9 cellular contexts compared by ENCODE assay signal in genomic region chr1:155940993-155941844, GRCh38. TPM values are rescaled to one million over a fixed set of nuclear protein-coding genes. Genes with fewer than 3 reads are reported as not detected.
DNase-seq lines count a peak whose midpoint lies in the region; ATAC-seq, FAIRE-seq and TF ChIP-seq lines count a peak whose summit lies in the region.
"Had no signal": no experiment of that assay in that cellular context is flagged by ENCODE, and none has a peak within 500 bp of the region (broad histone marks: within the 10 kb centered on the region; RNA-seq: fewer than 3 reads in every experiment).

Gene RXFP4 (plus strand): TSS chr1:155941638. CDS start chr1:155941710, 72 bp downstream.

- CTCF ChIA-PET in AG04450 (lab: Charles Lee), result interaction anchor here (1.3 to 1.8 kb wide), 2 partner anchors 42 to 49 kb away, joined by 3 to 6 read pairs; no protein-coding TSS in a partner anchor

- H4K20me1 ChIP-seq in keratinocyte (ENCODE audit: control insufficient read depth, extremely low read depth, insufficient read depth, low read length), result no peaks in the 10 kb centered on the region

- DNase-seq in AG04450 (ENCODE audit: low read depth, low spot score), result no peak
- peak; percentile 52 for DNase-seq in WERI-Rb-1
- no peak for DNase-seq in keratinocyte (ENCODE audit: low read depth, low spot score)
- DNase-seq in transverse colon, result peak; percentile 87
- DNase-seq in NCI-H1436 treated with DMSO at 0.1 percent for 48 hours (lab: John Stamatoyannopoulos, UW), result no peak

- dilution Hi-C loops in keratinocyte (cut with MboI; ENCODE audit: extremely low pct_ligation_motif_present, low sequenced_read_pairs), result no loop called here

- POLR2A ChIA-PET in AG04450 (lab: Yijun Ruan, JAX), result interaction anchor here (1.2 to 1.6 kb wide), 2 partner anchors 48 to 79 kb away, joined by 3 to 4 read pairs; partner anchors contain the start of gene SSR2

- no peak for TF ChIP-seq CTCF in AG04450 (IDR thresholded peaks at IDR 0.05; ENCODE audit: low read depth, low read length)
- no peak for TF ChIP-seq CTCF in WERI-Rb-1 (IDR thresholded peaks at IDR 0.05; ENCODE audit: low read depth, low read length)
- TF ChIP-seq CTCF in keratinocyte (optimal IDR thresholded peaks at IDR 0.05 in 1 of 3, IDR thresholded peaks at IDR 0.05 in 1 of 3, conservative IDR thresholded peaks at IDR 0.05 in 1 of 3; ENCODE audit: extremely low read depth in 1 of 3, insufficient read depth in 2 of 3, low read length in 3 of 3), result no peak
- TF ChIP-seq CTCF in transverse colon (IDR thresholded peaks at IDR 0.05), result no peak

- no peak within 1 kb of the TSS for H3K4me3 ChIP-seq in AG04450 (ENCODE audit: low read depth, low read length)
- no peak within 1 kb of the TSS for H3K4me3 ChIP-seq in WERI-Rb-1 (ENCODE audit: low read depth, low read length)
- H3K4me3 ChIP-seq in keratinocyte (ENCODE audit: control insufficient read depth in 2 of 3, extremely low read depth in 1 of 3, insufficient read depth in 2 of 3, low read depth in 1 of 3, low read length in 3 of 3), result no peak within 1 kb of the TSS
- H3K4me3 ChIP-seq in transverse colon, result peak within 1 kb of the TSS in 3 of 4 donors; percentile 20 to 36 (median 32)

- intact Hi-C loops in transverse colon (cut with DNase I; ENCODE audit: low total_unique reads), result no loop called here

- in situ Hi-C loops in transverse colon (cut with MboI; ENCODE audit: low pct_ligation_motif_present in 1 of 4, low pct_unique_long_range_greater_than_20kb in 1 of 4, low sequenced_read_pairs in 3 of 4), result no loop called here

- 35 to 73% methylated on average over 3 to 11 of the region's 11 CpGs for WGBS in transverse colon (ENCODE audit: low coverage in 1 of 2), 2 donors

- peak; percentile 9 for FAIRE-seq in keratinocyte (lab: Jason Lieb, UNC)

- no peak for TF ChIP-seq EP300 in transverse colon (IDR thresholded peaks at IDR 0.05; ENCODE audit: low read depth)

- H3K27me3 ChIP-seq in AG04450 (ENCODE audit: control insufficient read depth, insufficient read depth, low read length) (no peaks in the 10 kb centered on the region), WERI-Rb-1 (ENCODE audit: insufficient read depth, low read depth, severe bottlenecking) (no peaks in the 10 kb centered on the region), keratinocyte (ENCODE audit: control insufficient read depth, extremely low read depth, insufficient read depth, low read length) (no peaks in the 10 kb centered on the region), transverse colon (no peaks in the 10 kb centered on the region)

- H3K4me1 ChIP-seq in keratinocyte (ENCODE audit: control insufficient read depth, extremely low read depth, insufficient read depth, low read length), result peaks cover 36% of the 10 kb centered on the region
- peaks cover 40 to 76% (median 65%) of the 10 kb centered on the region in 4 donors for H3K4me1 ChIP-seq in transverse colon

- H3K9me1 ChIP-seq in keratinocyte (ENCODE audit: control insufficient read depth, extremely low read depth, insufficient read depth, low read length), result no peaks in the 10 kb centered on the region

- ATAC-seq in GM21367 (IDR thresholded peaks at IDR 0.05; ENCODE audit: unreplicated experiment) (no peak), HG03521 (IDR thresholded peaks at IDR 0.05; ENCODE audit: unreplicated experiment) (no peak)

- peak within 1 kb of the TSS; percentile 72 for H2AFZ ChIP-seq in keratinocyte (ENCODE audit: control insufficient read depth, low read length)

- TF ChIP-seq POLR2A in GM19193 (IDR thresholded peaks at IDR 0.05; ENCODE audit: extremely low read depth, insufficient read depth, insufficient read length) (peak; percentile 37), transverse colon (IDR thresholded peaks at IDR 0.05) (peak; percentile 87)

- H3K27ac ChIP-seq in AG04450 (ENCODE audit: low read depth, low read length) (peak within 1 kb of the TSS; percentile 61), WERI-Rb-1 (peak within 1 kb of the TSS; percentile 50), keratinocyte (ENCODE audit: control insufficient read depth, insufficient read depth, low read length) (peak within 1 kb of the TSS; percentile 59), transverse colon (peak within 1 kb of the TSS; percentile 89 to 92 (median 90))

- H3K9me3 ChIP-seq in AG04450 (ENCODE audit: control insufficient read depth, insufficient read depth, low read length) (no peaks in the 10 kb centered on the region), WERI-Rb-1 (ENCODE audit: severe bottlenecking) (no peaks in the 10 kb centered on the region), keratinocyte (ENCODE audit: control insufficient read depth, low read depth, low read length) (no peaks in the 10 kb centered on the region), transverse colon (no peaks in the 10 kb centered on the region)

- H3K36me3 ChIP-seq in WERI-Rb-1 (peaks cover 7% of the 10 kb centered on the region), keratinocyte (ENCODE audit: control insufficient read depth in 2 of 2, extremely low read depth in 1 of 2, insufficient read depth in 2 of 2, low read length in 2 of 2) (peaks cover 2% of the 10 kb centered on the region in 2 experiments), transverse colon (no peaks in the 10 kb centered on the region)

- peak within 1 kb of the TSS; percentile 36 for H3K4me2 ChIP-seq in keratinocyte (ENCODE audit: control insufficient read depth, extremely low read depth, insufficient read depth, low read depth, low read length)

- peak within 1 kb of the TSS; percentile 36 for H3K9ac ChIP-seq in keratinocyte (ENCODE audit: control insufficient read depth, extremely low read depth, insufficient read depth, low read length)

- H3K79me2 ChIP-seq in keratinocyte (ENCODE audit: control insufficient read depth, insufficient read depth, low read length), result no peaks in the 10 kb centered on the region

RNA-seq across cellular contexts. Expression of gene RXFP4, which starts in this region (rescaled TPM):
- not detected in 2 replicates for polyA plus RNA-seq in AG04450 (2011; rRNA removed)
- polyA minus RNA-seq in AG04450 (2011; rRNA and poly(A)+ RNA removed), result not detected in 2 replicates
- not detected in 3 replicates for polyA plus RNA-seq in keratinocyte
- polyA plus RNA-seq in keratinocyte (2011; ENCODE audit: low read depth), result not detected
- polyA plus RNA-seq in keratinocyte (2011; cell fraction: cytosol; rRNA removed), result not detected in 2 replicates
- not detected in 2 replicates for polyA plus RNA-seq in keratinocyte (2011; cell fraction: nucleus; rRNA removed)
- 0.13 TPM in 1 of 2 replicates, not detected in the other for polyA plus RNA-seq in keratinocyte (2012; ENCODE audit: low replicate concordance)
- polyA minus RNA-seq in keratinocyte, result not detected in 3 replicates
- not detected for polyA minus RNA-seq in keratinocyte (2011; cell fraction: cytosol; rRNA and poly(A)+ RNA removed)
- not detected in 2 replicates for polyA minus RNA-seq in keratinocyte (2011; cell fraction: nucleus; rRNA and poly(A)+ RNA removed)
- total RNA-seq in transverse colon, result 10 to 100 TPM in 1 of 4 donors, 1 to 10 TPM in 2, under 1 TPM in 1; 0.80 to 11.6 (median 2.5) TPM
- total RNA-seq: glomerular endothelial cell had no signal

Comparison
In these comparisons a context has a peak if more than half of its experiments do, and no peak if none do; other contexts are left out.
1. DNase-seq: peak in WERI-Rb-1 (single experiment) and transverse colon (single experiment); none in AG04450 (single experiment), keratinocyte (single experiment) and NCI-H1436 treated with DMSO at 0.1 percent for 48 hours (single experiment).
2. H3K4me3 ChIP-seq: peak in transverse colon (3 of 4); none in AG04450 (single experiment), WERI-Rb-1 (single experiment) and keratinocyte (0 of 3).
3. Peak in every context shown above with its lines, with median percentiles within 50 percentile points of each other: H3K27ac ChIP-seq.